Comparison of ENCODE assay signal across 9 cellular contexts in the genomic region with DNA sequence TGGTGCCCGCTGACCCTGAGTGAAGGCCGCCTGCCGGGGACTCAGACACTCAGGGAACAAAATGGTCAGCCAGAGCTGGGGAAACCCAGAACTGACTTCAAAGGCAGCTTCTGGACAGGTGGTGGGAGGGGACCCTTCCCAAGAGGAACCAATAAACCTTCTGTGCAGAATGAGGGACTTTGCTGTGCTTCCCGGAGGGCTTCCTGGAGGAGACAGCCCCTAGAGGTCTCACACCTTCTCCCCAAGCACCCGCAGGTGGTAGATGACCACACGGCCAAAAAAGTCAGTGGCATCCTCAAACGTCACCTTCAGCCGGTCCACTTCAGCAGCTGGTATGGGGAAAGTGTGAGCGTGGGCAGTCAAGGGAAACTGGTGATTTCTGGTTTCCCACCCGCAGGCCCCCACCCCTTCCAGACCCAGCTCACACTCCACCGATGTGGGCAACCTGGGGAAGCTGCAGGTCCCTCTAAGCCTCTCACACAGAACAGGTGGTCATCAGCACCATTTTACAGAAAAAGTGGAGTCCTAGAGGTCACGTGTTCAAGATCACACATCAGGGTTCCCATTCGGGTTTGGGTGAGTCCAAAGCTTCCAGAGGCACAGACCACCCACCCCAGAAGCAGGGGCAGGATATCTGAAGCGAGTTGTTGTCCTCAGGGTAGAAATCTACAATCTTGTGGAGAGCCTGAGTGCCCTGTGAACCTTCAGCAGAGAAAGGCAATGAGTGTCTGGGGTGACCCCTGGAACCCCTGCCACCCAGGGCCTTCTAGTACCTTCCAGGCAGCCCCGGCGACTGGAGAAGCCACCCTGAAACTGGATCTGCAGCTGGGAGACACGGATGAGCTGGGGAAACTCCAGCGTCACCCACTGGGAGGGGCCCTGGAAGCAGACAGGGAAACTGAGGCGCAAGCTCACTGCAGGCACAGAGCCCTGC. TPM values are rescaled to one million over a fixed set of nuclear protein-coding genes. Genes with fewer than 3 reads are reported as not detected.
A peak's percentile ranks its signal among the peaks of the same experiment; 100 is the strongest.
DNase-seq lines count a peak whose midpoint lies in the region; ATAC-seq and TF ChIP-seq lines count a peak whose summit lies in the region.
"Had no signal": no experiment of that assay in that cellular context is flagged by ENCODE, and none has a peak within 500 bp of the region (broad histone marks: within the 10 kb centered on the region; RNA-seq: fewer than 3 reads in every experiment).

No MANE protein-coding gene starts in this region.

- no peaks in the 10 kb centered on the region for H3K9me2 ChIP-seq in MM.1S (replicated peaks; ENCODE audit: insufficient read depth, low read length)

- TF ChIP-seq CTCF in MM.1S (IDR thresholded peaks at IDR 0.05; ENCODE audit: low read length) (no peak), neural progenitor cell (IDR thresholded peaks at IDR 0.05) (no peak)

- H3K27me3 Mint-ChIP-seq in CD4-positive, CD25-positive, alpha-beta regulatory T cell: peaks cover 7% of the 10 kb centered on the region
- H3K27me3 Mint-ChIP-seq in neural progenitor cell (ENCODE audit: insufficient read depth, low read depth): peaks cover 12% of the 10 kb centered on the region

- DNase-seq in CD4-positive, CD25-positive, alpha-beta regulatory T cell: no peak
- DNase-seq in MM.1S: no peak
- DNase-seq in neural progenitor cell (ENCODE audit: low spot score): no peak
- DNase-seq in stimulated activated CD4-positive, alpha-beta T cell treated with anti-CD3 and anti-CD28 coated beads, Interleukin-2, amount 100 ng/mL, for 48 hours: no peak
- no peak for DNase-seq in NOMO-1 treated with dmso at 0.1 percent for 144 hours (lab: John Stamatoyannopoulos, UW; ENCODE audit: unreplicated experiment)
- DNase-seq in kidney glomerular epithelial cell (lab: John Stamatoyannopoulos, UW): no peak
- DNase-seq: NCI-H1417 treated with DMSO at 0.1 percent for 48 hours had no signal

- no peaks in the 10 kb centered on the region for H4K20me1 ChIP-seq in MM.1S (ENCODE audit: insufficient read depth, low read length)
- peaks cover 4% of the 10 kb centered on the region for H4K20me1 ChIP-seq in neural progenitor cell (ENCODE audit: low read depth)

- H3K9ac ChIP-seq in MM.1S (ENCODE audit: low read length) (peak overlapping the region; percentile 90), neural progenitor cell (no peak overlapping the region)

- H3K27ac ChIP-seq in CD4-positive, CD25-positive, alpha-beta regulatory T cell (ENCODE audit: insufficient read depth, low read length, poor library complexity, severe bottlenecking): peak overlapping the region; percentile 77
- H3K27ac ChIP-seq in MM.1S (ENCODE audit: low read length) (no peak overlapping the region), ectodermal cell (ENCODE audit: insufficient read depth, low read depth, low read length, poor library complexity, severe bottlenecking) (no peak overlapping the region), neural progenitor cell (no peak overlapping the region)

- H3K9me3 Mint-ChIP-seq in CD4-positive, CD25-positive, alpha-beta regulatory T cell: no peaks in the 10 kb centered on the region
- H3K9me3 Mint-ChIP-seq in neural progenitor cell: no peaks in the 10 kb centered on the region

- peaks cover 16% of the 10 kb centered on the region for H3K36me3 ChIP-seq in CD4-positive, CD25-positive, alpha-beta regulatory T cell (ENCODE audit: control insufficient read depth, insufficient read depth, low read length)
- H3K36me3 ChIP-seq in MM.1S (replicated peaks; ENCODE audit: insufficient read depth, low read length) (no peaks in the 10 kb centered on the region), ectodermal cell (ENCODE audit: control insufficient read depth, insufficient read depth, low read length) (peaks cover 25% of the 10 kb centered on the region), neural progenitor cell (no peaks in the 10 kb centered on the region)

- H3K4me1 ChIP-seq in CD4-positive, CD25-positive, alpha-beta regulatory T cell (ENCODE audit: control insufficient read depth, insufficient read depth, low read length, poor library complexity, severe bottlenecking): peaks cover 26% of the 10 kb centered on the region
- 0 out of 2 replicates have a peak, but pooled peaks cover 4% of the 10 kb centered on the region for H3K4me1 ChIP-seq in MM.1S (ENCODE audit: low read length)
- peaks cover 6% of the 10 kb centered on the region for H3K4me1 ChIP-seq in ectodermal cell (ENCODE audit: control insufficient read depth, insufficient read depth, low read length)
- peaks cover 4% of the 10 kb centered on the region for H3K4me1 ChIP-seq in neural progenitor cell

- peak overlapping the region in 2 of 3 donors; percentile 92 to 94 for H3K27ac Mint-ChIP-seq in CD4-positive, CD25-positive, alpha-beta regulatory T cell
- H3K27ac Mint-ChIP-seq in neural progenitor cell: no peak overlapping the region

- peaks cover 20% of the 10 kb centered on the region for H3K79me2 ChIP-seq in MM.1S (ENCODE audit: low read length)
- no peaks in the 10 kb centered on the region for H3K79me2 ChIP-seq in neural progenitor cell (ENCODE audit: low read depth)

- H3K4me2 ChIP-seq in MM.1S (ENCODE audit: low read depth, low read length): peak overlapping the region; percentile 91
- peak overlapping the region; percentile 83 for H3K4me2 ChIP-seq in neural progenitor cell

- no peaks in the 10 kb centered on the region for H3F3A ChIP-seq in MM.1S (ENCODE audit: insufficient read depth, low read length)
- peaks cover 26% of the 10 kb centered on the region for H3F3A ChIP-seq in neural progenitor cell (ENCODE audit: low read depth)

- H3K4me1 Mint-ChIP-seq in CD4-positive, CD25-positive, alpha-beta regulatory T cell: peaks cover 0 to 34% (median 14%) of the 10 kb centered on the region in 4 donors
- peaks cover 14% of the 10 kb centered on the region for H3K4me1 Mint-ChIP-seq in neural progenitor cell

- H2AFZ ChIP-seq in MM.1S (ENCODE audit: low read length) (peak overlapping the region; percentile 64; the same call in 1 of the 2 replicates), neural progenitor cell (replicated peaks) (no peak overlapping the region)

- H3K4me3 ChIP-seq in CD4-positive, CD25-positive, alpha-beta regulatory T cell (ENCODE audit: low read depth, low read length): peak overlapping the region; percentile 75
- H3K4me3 ChIP-seq in MM.1S (ENCODE audit: low read length): peak overlapping the region; percentile 85
- peak overlapping the region; percentile 71 for H3K4me3 ChIP-seq in ectodermal cell (ENCODE audit: insufficient read depth, low read depth, low read length)
- peak overlapping the region; percentile 60 for H3K4me3 ChIP-seq in neural progenitor cell

- peaks cover 9% of the 10 kb centered on the region for H3K36me3 Mint-ChIP-seq in CD4-positive, CD25-positive, alpha-beta regulatory T cell
- peaks cover 12% of the 10 kb centered on the region for H3K36me3 Mint-ChIP-seq in neural progenitor cell

- 90 to 92% methylated on average over 19 of the region's 19 CpGs for WGBS in ectodermal cell, 2 experiments

- H3K27me3 ChIP-seq in CD4-positive, CD25-positive, alpha-beta regulatory T cell (ENCODE audit: control insufficient read depth, insufficient read depth, low read length): no peaks in the 10 kb centered on the region
- H3K27me3 ChIP-seq in MM.1S (replicated peaks; ENCODE audit: insufficient read depth, low read length) (peaks cover 20% of the 10 kb centered on the region), ectodermal cell (ENCODE audit: control insufficient read depth, insufficient read depth, low read length, poor library complexity, severe bottlenecking) (peaks cover 22% of the 10 kb centered on the region), neural progenitor cell (peaks cover 33% of the 10 kb centered on the region)

- H3K9me3 ChIP-seq in CD4-positive, CD25-positive, alpha-beta regulatory T cell (ENCODE audit: control insufficient read depth in 2 of 2, low read length in 2 of 2): no peaks in the 10 kb centered on the region
- H3K9me3 ChIP-seq in MM.1S (replicated peaks; ENCODE audit: insufficient read depth, low read length) (no peaks in the 10 kb centered on the region), ectodermal cell (ENCODE audit: control insufficient read depth, low read length) (no peaks in the 10 kb centered on the region), neural progenitor cell (ENCODE audit: low read depth) (no peaks in the 10 kb centered on the region)

- no peak for ATAC-seq in CD4-positive, CD25-positive, alpha-beta regulatory T cell (ENCODE audit: low read depth in 2 of 2)
- no peak for ATAC-seq in HG02885 (IDR thresholded peaks at IDR 0.05; ENCODE audit: poor library complexity, unreplicated experiment)

- H3K4me3 Mint-ChIP-seq in CD4-positive, CD25-positive, alpha-beta regulatory T cell: peak overlapping the region; percentile 92 to 97 (median 96)
- H3K4me3 Mint-ChIP-seq in neural progenitor cell: peak overlapping the region; percentile 90

RNA-seq across cellular contexts. Expression of a gene that starts 1.2 kb away (rescaled TPM):
- 17.6 TPM for total RNA-seq in CD4-positive, CD25-positive, alpha-beta regulatory T cell
- 10 to 100 TPM; 20.6 to 31.2 (median 26.8) TPM for polyA plus RNA-seq in CD4-positive, CD25-positive, alpha-beta regulatory T cell
- polyA plus RNA-seq in ectodermal cell (2013, experiment 1 of 4): 12.8 TPM
- polyA plus RNA-seq in ectodermal cell (2013, experiment 2 of 4): 9.9 TPM
- polyA plus RNA-seq in ectodermal cell (2013, experiment 3 of 4): 7.7 TPM
- 9.3 TPM for polyA plus RNA-seq in ectodermal cell (2013, experiment 4 of 4)
- 7.6 and 9.6 TPM in 2 replicates for total RNA-seq in neural progenitor cell (ENCODE audit: low replicate concordance)

RNA-seq across cellular contexts. Expression of a gene that starts 9.8 kb away (rescaled TPM):
- total RNA-seq in CD4-positive, CD25-positive, alpha-beta regulatory T cell: not detected
- polyA plus RNA-seq in CD4-positive, CD25-positive, alpha-beta regulatory T cell: not detected
- polyA plus RNA-seq in ectodermal cell (2013, experiment 1 of 4): 16.0 TPM
- polyA plus RNA-seq in ectodermal cell (2013, experiment 2 of 4): 17.3 TPM
- 11.9 TPM for polyA plus RNA-seq in ectodermal cell (2013, experiment 3 of 4)
- 16.5 TPM for polyA plus RNA-seq in ectodermal cell (2013, experiment 4 of 4)
- 4.8 and 12.9 TPM in 2 replicates for total RNA-seq in neural progenitor cell (ENCODE audit: low replicate concordance)

RNA-seq across cellular contexts. Expression of a gene that starts 9.9 kb away (rescaled TPM):
- total RNA-seq in CD4-positive, CD25-positive, alpha-beta regulatory T cell: 62.1 TPM
- polyA plus RNA-seq in CD4-positive, CD25-positive, alpha-beta regulatory T cell: 100 to 1,000 TPM in 1 of 4 donors, 10 to 100 TPM in 3; 59.1 to 103 (median 80.7) TPM
- 97.4 TPM for polyA plus RNA-seq in ectodermal cell (2013, experiment 1 of 4)
- polyA plus RNA-seq in ectodermal cell (2013, experiment 2 of 4): 106 TPM
- 75.9 TPM for polyA plus RNA-seq in ectodermal cell (2013, experiment 3 of 4)
- polyA plus RNA-seq in ectodermal cell (2013, experiment 4 of 4): 89.9 TPM
- 31.2 and 60.9 TPM in 2 replicates for total RNA-seq in neural progenitor cell (ENCODE audit: low replicate concordance)

RNA-seq across cellular contexts. Expression of a gene that starts 10.0 kb away (rescaled TPM):
- 27.4 TPM for total RNA-seq in CD4-positive, CD25-positive, alpha-beta regulatory T cell
- 10 to 100 TPM; 20.1 to 28.4 (median 21.8) TPM for polyA plus RNA-seq in CD4-positive, CD25-positive, alpha-beta regulatory T cell
- 21.5 TPM for polyA plus RNA-seq in ectodermal cell (2013, experiment 1 of 4)
- polyA plus RNA-seq in ectodermal cell (2013, experiment 2 of 4): 19.8 TPM
- polyA plus RNA-seq in ectodermal cell (2013, experiment 3 of 4): 13.6 TPM
- polyA plus RNA-seq in ectodermal cell (2013, experiment 4 of 4): 17.3 TPM
- total RNA-seq in neural progenitor cell (ENCODE audit: low replicate concordance): 6.3 and 15.1 TPM in 2 replicates

RNA-seq across cellular contexts. Expression of a gene that starts 31.9 kb away (rescaled TPM):
- 3.5 TPM for total RNA-seq in CD4-positive, CD25-positive, alpha-beta regulatory T cell
- polyA plus RNA-seq in CD4-positive, CD25-positive, alpha-beta regulatory T cell: under 1 TPM in 1 of 4 donors, not detected in 3; 0.30 TPM
- 0.63 TPM for polyA plus RNA-seq in ectodermal cell (2013, experiment 1 of 4)
- polyA plus RNA-seq in ectodermal cell (2013, experiment 2 of 4): 1.6 TPM
- polyA plus RNA-seq in ectodermal cell (2013, experiment 3 of 4): 0.80 TPM
- polyA plus RNA-seq in ectodermal cell (2013, experiment 4 of 4): 0.32 TPM
- 0.15 TPM in 1 of 2 replicates, not detected in the other for total RNA-seq in neural progenitor cell (ENCODE audit: low replicate concordance)
